1 cellular context compared by ENCODE assay signal in the genomic region with DNA sequence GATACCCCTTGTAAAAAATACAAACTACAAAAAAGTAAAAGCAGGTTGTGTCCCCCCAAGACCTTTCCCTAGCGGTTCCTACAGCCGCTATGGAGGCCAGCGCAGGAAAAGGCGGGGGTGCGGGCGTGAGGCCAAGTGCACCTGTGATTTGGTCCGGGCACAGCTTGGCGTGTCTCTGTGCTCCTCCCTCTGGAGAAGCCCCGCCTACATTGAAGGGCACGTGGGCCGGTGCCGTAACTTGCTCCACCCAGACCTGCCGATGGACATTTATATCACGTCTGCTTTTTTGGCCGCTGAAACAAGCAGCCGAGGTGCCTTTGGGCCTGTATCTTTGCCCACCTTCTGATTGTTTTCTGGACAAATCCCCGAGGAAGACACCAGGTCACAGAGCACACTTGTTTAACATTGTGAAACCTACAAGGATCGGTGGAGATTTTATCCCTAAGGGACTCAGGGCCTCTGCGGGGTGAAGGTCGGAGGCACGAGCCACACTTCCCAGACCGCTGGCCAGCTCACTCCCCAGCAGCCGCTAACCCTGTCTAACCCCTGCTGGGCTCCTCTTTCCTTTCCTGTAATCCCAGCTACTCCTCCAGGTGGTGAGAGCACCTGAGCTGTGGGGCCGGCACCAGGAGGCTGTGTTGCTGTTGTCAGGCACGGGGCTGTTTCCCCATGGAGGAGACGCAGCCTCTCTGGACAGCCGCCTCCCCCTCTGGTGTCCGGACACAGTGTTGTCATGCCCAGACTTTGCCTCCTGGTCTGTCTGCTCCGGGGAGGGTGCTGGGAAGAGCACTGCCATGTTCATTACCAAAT.
TF ChIP-seq lines count a peak whose summit lies in the region.

No MANE protein-coding gene starts in this region.

TF ChIP-seq in SK-N-SH treated with all-trans-retinoic acid at 6 μM for 48 hours, 23 proteins besides CTCF, POLR2A, EP300 and RAD21 (continued from another document):
- TF ChIP-seq, protein P1, sequence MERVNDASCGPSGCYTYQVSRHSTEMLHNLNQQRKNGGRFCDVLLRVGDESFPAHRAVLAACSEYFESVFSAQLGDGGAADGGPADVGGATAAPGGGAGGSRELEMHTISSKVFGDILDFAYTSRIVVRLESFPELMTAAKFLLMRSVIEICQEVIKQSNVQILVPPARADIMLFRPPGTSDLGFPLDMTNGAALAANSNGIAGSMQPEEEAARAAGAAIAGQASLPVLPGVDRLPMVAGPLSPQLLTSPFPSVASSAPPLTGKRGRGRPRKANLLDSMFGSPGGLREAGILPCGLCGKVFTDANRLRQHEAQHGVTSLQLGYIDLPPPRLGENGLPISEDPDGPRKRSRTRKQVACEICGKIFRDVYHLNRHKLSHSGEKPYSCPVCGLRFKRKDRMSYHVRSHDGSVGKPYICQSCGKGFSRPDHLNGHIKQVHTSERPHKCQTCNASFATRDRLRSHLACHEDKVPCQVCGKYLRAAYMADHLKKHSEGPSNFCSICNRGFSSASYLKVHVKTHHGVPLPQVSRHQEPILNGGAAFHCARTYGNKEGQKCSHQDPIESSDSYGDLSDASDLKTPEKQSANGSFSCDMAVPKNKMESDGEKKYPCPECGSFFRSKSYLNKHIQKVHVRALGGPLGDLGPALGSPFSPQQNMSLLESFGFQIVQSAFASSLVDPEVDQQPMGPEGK (CRISPR knock-in tag; IDR thresholded peaks at IDR 0.05; ENCODE audit: borderline replicate concordance): no peak
